In genomic region chr12:69291278-69291593, GRCh38 we compare ENCODE assay signal across 9 cellular contexts. TPM values are rescaled to one million over a fixed set of nuclear protein-coding genes. Genes with fewer than 3 reads are reported as not detected.
DNase-seq lines count a peak whose midpoint lies in the region; ATAC-seq and TF ChIP-seq lines count a peak whose summit lies in the region.
"Had no signal": no experiment of that assay in that cellular context is flagged by ENCODE, and none has a peak within 500 bp of the region (broad histone marks: within the 10 kb centered on the region; RNA-seq: fewer than 3 reads in every experiment).

No MANE protein-coding gene starts in this region.

- POLR2A ChIA-PET in A673 (lab: Charles Lee; ENCODE audit: low non-redundant PET) (no interaction called here), PC-9 (lab: Charles Lee; ENCODE audit: unreplicated experiment) (no interaction called here)
- POLR2A ChIA-PET in CD8-positive, alpha-beta T cell (lab: Charles Lee), result interaction anchor here (0.7 to 1.7 kb wide), 3 partner anchors 39 to 348 kb away, joined by 4 to 15 read pairs (median 10); no protein-coding TSS in a partner anchor

- H3K79me2 ChIP-seq in PC-9 (ENCODE audit: low read depth) (no peaks in the 10 kb centered on the region), GM23338 (replicated peaks; ENCODE audit: insufficient read depth) (no peaks in the 10 kb centered on the region)

- no peak for ATAC-seq in CD8-positive, alpha-beta T cell
- no peak for ATAC-seq in GM23338
- ATAC-seq in activated CD8-positive, alpha-beta memory T cell treated with anti-CD3 and anti-CD28 coated beads, Interleukin-2, amount 10 ng/mL, durations not matched to agents 7 days and 5 days, result no peak

- H3K36me3 ChIP-seq in A673 (ENCODE audit: insufficient read depth, low read length, poor library complexity, severe bottlenecking) (no peaks in the 10 kb centered on the region), PC-9 (ENCODE audit: low read depth) (no peaks in the 10 kb centered on the region), GM23338 (ENCODE audit: insufficient read depth) (no peaks in the 10 kb centered on the region)
- no peaks in the 10 kb centered on the region for H3K36me3 ChIP-seq in CD8-positive, alpha-beta T cell (ENCODE audit: insufficient read depth, low read length)

- CTCF ChIA-PET in A673 (lab: Charles Lee) (interaction anchor here (0.7 to 1.1 kb wide), 2 partner anchors 57 to 279 kb away, joined by 3 to 5 read pairs; partner anchors contain the start of gene LYZ), PC-9 (lab: Charles Lee) (interaction anchor here (0.7 to 1.1 kb wide), 2 partner anchors 244 to 278 kb away, joined by 4 to 9 read pairs; no protein-coding TSS in a partner anchor)
- CTCF ChIA-PET in CD8-positive, alpha-beta T cell (lab: Charles Lee), result interaction anchor here (0.7 to 3.7 kb wide), 19 partner anchors 10 to 348 kb away, joined by 3 to 51 read pairs (median 4); no protein-coding TSS in a partner anchor
- CTCF ChIA-PET in activated CD8-positive, alpha-beta memory T cell treated with anti-CD3 and anti-CD28 coated beads, Interleukin-2, amount 10 ng/mL, durations not matched to agents 7 days and 5 days (lab: Charles Lee), result interaction anchor here (0.9 to 1.7 kb wide), 21 partner anchors 8 to 353 kb away, joined by 3 to 8 read pairs (median 5); partner anchors contain the start of gene CCT2

- H3K9me2 ChIP-seq in PC-9 (ENCODE audit: insufficient read depth), result no peaks in the 10 kb centered on the region
- H3K9me2 ChIP-seq in GM23338 (ENCODE audit: insufficient read depth), result no peaks in the 10 kb centered on the region

- H3K27ac Mint-ChIP-seq in CD8-positive, alpha-beta T cell, result no peak overlapping the region
- H3K27ac Mint-ChIP-seq in neural crest cell (ENCODE audit: unreplicated experiment), result no peak overlapping the region
- no peak overlapping the region for H3K27ac Mint-ChIP-seq in GM23338
- no peak overlapping the region for H3K27ac Mint-ChIP-seq in activated CD8-positive, alpha-beta memory T cell treated with anti-CD3 and anti-CD28 coated beads, Interleukin-2, amount 10 ng/mL, durations not matched to agents 7 days and 5 days

- H3K27ac ChIP-seq in A673 (ENCODE audit: low read depth, low read length, poor library complexity, severe bottlenecking), result no peak overlapping the region
- no peak overlapping the region for H3K27ac ChIP-seq in CD8-positive, alpha-beta T cell (ENCODE audit: low read depth, low read length)
- no peak overlapping the region for H3K27ac ChIP-seq in PC-9
- H3K27ac ChIP-seq in GM23338 (ENCODE audit: low read depth), result no peak overlapping the region

- H3K27me3 ChIP-seq in A673 (replicated peaks; ENCODE audit: insufficient read depth, low read depth, low read length, poor library complexity), result peaks cover 6% of the 10 kb centered on the region
- no peaks in the 10 kb centered on the region for H3K27me3 ChIP-seq in CD8-positive, alpha-beta T cell (ENCODE audit: insufficient read depth, low read length)
- H3K27me3 ChIP-seq in PC-9 (ENCODE audit: insufficient read depth, low read depth), result no peaks in the 10 kb centered on the region
- H3K27me3 ChIP-seq in GM23338 (ENCODE audit: insufficient read depth), result no peaks in the 10 kb centered on the region

- H2AFZ ChIP-seq in PC-9 (no peak overlapping the region), GM23338 (no peak overlapping the region)

- no peaks in the 10 kb centered on the region for H3K9me3 Mint-ChIP-seq in CD8-positive, alpha-beta T cell
- H3K9me3 Mint-ChIP-seq in neural crest cell, result no peaks in the 10 kb centered on the region
- H3K9me3 Mint-ChIP-seq in GM23338, result no peaks in the 10 kb centered on the region
- no peaks in the 10 kb centered on the region for H3K9me3 Mint-ChIP-seq in activated CD8-positive, alpha-beta memory T cell treated with anti-CD3 and anti-CD28 coated beads, Interleukin-2, amount 10 ng/mL, durations not matched to agents 7 days and 5 days (ENCODE audit: low read depth)

- no peak overlapping the region for H3K4me3 Mint-ChIP-seq in CD8-positive, alpha-beta T cell
- H3K4me3 Mint-ChIP-seq in neural crest cell, result no peak overlapping the region
- no peak overlapping the region for H3K4me3 Mint-ChIP-seq in GM23338
- no peak overlapping the region for H3K4me3 Mint-ChIP-seq in activated CD8-positive, alpha-beta memory T cell treated with anti-CD3 and anti-CD28 coated beads, Interleukin-2, amount 10 ng/mL, durations not matched to agents 7 days and 5 days

- peaks cover 10% of the 10 kb centered on the region for H3K4me1 Mint-ChIP-seq in CD8-positive, alpha-beta T cell (ENCODE audit: low read depth)
- H3K4me1 Mint-ChIP-seq in neural crest cell (no peaks in the 10 kb centered on the region), GM23338 (peaks cover 2% of the 10 kb centered on the region; the same call in 2 of the 3 replicates)
- peaks cover 5% of the 10 kb centered on the region for H3K4me1 Mint-ChIP-seq in activated CD8-positive, alpha-beta memory T cell treated with anti-CD3 and anti-CD28 coated beads, Interleukin-2, amount 10 ng/mL, durations not matched to agents 7 days and 5 days

- H3K4me1 ChIP-seq in A673 (ENCODE audit: insufficient read depth, low read length, poor library complexity, severe bottlenecking) (no peaks in the 10 kb centered on the region), PC-9 (replicated peaks; ENCODE audit: insufficient read depth) (no peaks in the 10 kb centered on the region), GM23338 (ENCODE audit: insufficient read depth) (no peaks in the 10 kb centered on the region)
- H3K4me1 ChIP-seq in CD8-positive, alpha-beta T cell (ENCODE audit: insufficient read depth, low read length), result no peaks in the 10 kb centered on the region

- intact Hi-C loops in A673 (cut with micrococcal nuclease; ENCODE audit: unreplicated experiment) (loop anchor here (10.0 kb wide), 1 partner anchor 344 kb away; no protein-coding TSS in a partner anchor), PC-9 (cut with micrococcal nuclease; ENCODE audit: unreplicated experiment) (loop anchor here (2.0 kb wide), 1 partner anchor 66 kb away; no protein-coding TSS in a partner anchor)
- intact Hi-C loops in CD8-positive, alpha-beta T cell (cut with DNase I, micrococcal nuclease), result loop anchor here (1.0 to 5.0 kb wide), 8 partner anchors 36 to 348 kb away; partner anchors contain the start of genes FRS2 (in 1 of the 2) and YEATS4 (in 1 of the 2)

- no peaks in the 10 kb centered on the region for H4K20me1 ChIP-seq in PC-9 (ENCODE audit: insufficient read depth)
- no peaks in the 10 kb centered on the region for H4K20me1 ChIP-seq in GM23338 (replicated peaks; ENCODE audit: insufficient read depth)

- H3K4me3 ChIP-seq in A673 (ENCODE audit: low read depth, low read length, poor library complexity, severe bottlenecking) (no peak overlapping the region), PC-9 (no peak overlapping the region), GM23338 (no peak overlapping the region)
- no peak overlapping the region for H3K4me3 ChIP-seq in CD8-positive, alpha-beta T cell (ENCODE audit: low read depth, low read length)

- H3K27me3 Mint-ChIP-seq in CD8-positive, alpha-beta T cell (ENCODE audit: low read depth), result peaks cover 27% of the 10 kb centered on the region
- H3K27me3 Mint-ChIP-seq in neural crest cell (ENCODE audit: low read depth), result peaks cover 22% of the 10 kb centered on the region
- no peaks in the 10 kb centered on the region for H3K27me3 Mint-ChIP-seq in GM23338 (ENCODE audit: insufficient read depth, low read depth, poor library complexity)
- peaks cover 51% of the 10 kb centered on the region for H3K27me3 Mint-ChIP-seq in activated CD8-positive, alpha-beta memory T cell treated with anti-CD3 and anti-CD28 coated beads, Interleukin-2, amount 10 ng/mL, durations not matched to agents 7 days and 5 days

- no peaks in the 10 kb centered on the region for H3K36me3 Mint-ChIP-seq in CD8-positive, alpha-beta T cell
- H3K36me3 Mint-ChIP-seq in neural crest cell (ENCODE audit: low read depth), result no peaks in the 10 kb centered on the region
- H3K36me3 Mint-ChIP-seq in GM23338 (ENCODE audit: low read depth), result no peaks in the 10 kb centered on the region
- no peaks in the 10 kb centered on the region for H3K36me3 Mint-ChIP-seq in activated CD8-positive, alpha-beta memory T cell treated with anti-CD3 and anti-CD28 coated beads, Interleukin-2, amount 10 ng/mL, durations not matched to agents 7 days and 5 days

- H3F3A ChIP-seq in PC-9 (ENCODE audit: insufficient read depth, low read depth), result no peaks in the 10 kb centered on the region
- no peaks in the 10 kb centered on the region for H3F3A ChIP-seq in GM23338 (replicated peaks; ENCODE audit: low read depth)

- no peak for DNase-seq in A673 (ENCODE audit: low spot score)
- DNase-seq in CD8-positive, alpha-beta T cell, result no peak
- no peak for DNase-seq in PC-9
- DNase-seq in neural crest cell (ENCODE audit: low read depth, low spot score), result no peak
- DNase-seq in GM23338 (ENCODE audit: low spot score), result no peak
- no peak for DNase-seq in activated CD8-positive, alpha-beta memory T cell treated with anti-CD3 and anti-CD28 coated beads for 24 hours
- DNase-seq in activated CD8-positive, alpha-beta memory T cell treated with anti-CD3 and anti-CD28 coated beads, Interleukin-2, amount 10 ng/mL, durations not matched to agents 7 days and 5 days, result no peak

- H3K4me2 ChIP-seq in PC-9 (no peak overlapping the region), GM23338 (no peak overlapping the region)

- BruUV-seq in A673 (replicated peaks; lab: Mats Ljungman, UMichigan) (no TSS peak), PC-9 (replicated peaks; lab: Mats Ljungman, UMichigan) (no TSS peak)

- TF ChIP-seq CTCF in A673 (conservative IDR thresholded peaks at IDR 0.05; ENCODE audit: low read depth, low read length) (0 out of 2 replicates have a peak, but pooled peaks have one; percentile 12), PC-9 (conservative IDR thresholded peaks at IDR 0.05) (peak; percentile 49; the same call in 1 of the 2 replicates), neural crest cell (conservative IDR thresholded peaks at IDR 0.05) (peak; percentile 37), GM23338 (conservative IDR thresholded peaks at IDR 0.05; ENCODE audit: low read depth in 2 of 2) (no peak)
- TF ChIP-seq CTCF in CD8-positive, alpha-beta T cell (IDR thresholded peaks at IDR 0.05), result peak; percentile 9

- H3K9me3 ChIP-seq in A673 (ENCODE audit: low read depth, low read length, poor library complexity, severe bottlenecking) (no peaks in the 10 kb centered on the region), PC-9 (ENCODE audit: insufficient read depth, low read depth) (no peaks in the 10 kb centered on the region)
- no peaks in the 10 kb centered on the region for H3K9me3 ChIP-seq in CD8-positive, alpha-beta T cell (ENCODE audit: low read length)

RNA-seq across cellular contexts. Expression of gene CPSF6, which starts 51.9 kb away (rescaled TPM):
- total RNA-seq in A673 (2021) (166 and 167 TPM in 2 replicates), PC-9 (2021) (56.8 and 77.9 TPM in 2 replicates), neural crest cell (172 and 190 TPM in 2 replicates)
- 10 to 100 TPM; 78.9 to 81.3 TPM for total RNA-seq in CD8-positive, alpha-beta T cell
- total RNA-seq in GM23338 (2014; rRNA removed; shearing (Covaris generic)), result 80.7 and 85.9 TPM in 2 replicates
- 115 and 136 TPM in 2 replicates for polyA plus RNA-seq in GM23338 (2016; fragmentation: Nextera tagmentation; extraction: Ambion mirVana)
- total RNA-seq in activated CD8-positive, alpha-beta memory T cell treated with anti-CD3 and anti-CD28 coated beads, Interleukin-2, amount 10 ng/mL, durations not matched to agents 7 days and 5 days, result 100 to 1,000 TPM; 103 to 113 TPM

RNA-seq across cellular contexts. Expression of gene LYZ, which starts 56.9 kb away (rescaled TPM):
- total RNA-seq in A673 (2021), result 0.32 TPM in 1 of 2 replicates, not detected in the other
- 1 to 10 TPM; 3.3 to 4.3 TPM for total RNA-seq in CD8-positive, alpha-beta T cell
- not detected in 2 replicates for total RNA-seq in PC-9 (2021)
- total RNA-seq in neural crest cell, result 0.26 TPM in 1 of 2 replicates, not detected in the other
- total RNA-seq in GM23338 (2014; rRNA removed; shearing (Covaris generic)), result not detected in 2 replicates
- polyA plus RNA-seq in GM23338 (2016; fragmentation: Nextera tagmentation; extraction: Ambion mirVana), result 0.16 TPM in 1 of 2 replicates, not detected in the other
- under 1 TPM in 1 of 2 experiments, not detected in 1; 0.21 TPM for total RNA-seq in activated CD8-positive, alpha-beta memory T cell treated with anti-CD3 and anti-CD28 coated beads, Interleukin-2, amount 10 ng/mL, durations not matched to agents 7 days and 5 days
- total RNA-seq: MCF 10A had no signal
- polyA plus RNA-seq: BJ had no signal

Comparison
In these comparisons a context has a peak if more than half of its experiments do, and no peak if none do; other contexts are left out.
1. CTCF ChIP-seq: peak in A673 (single experiment), CD8-positive, alpha-beta T cell (single experiment), PC-9 (single experiment) and neural crest cell (single experiment); none in GM23338 (0 of 2).